Comparison of ENCODE assay signal across 8 cellular contexts in the genomic region with DNA sequence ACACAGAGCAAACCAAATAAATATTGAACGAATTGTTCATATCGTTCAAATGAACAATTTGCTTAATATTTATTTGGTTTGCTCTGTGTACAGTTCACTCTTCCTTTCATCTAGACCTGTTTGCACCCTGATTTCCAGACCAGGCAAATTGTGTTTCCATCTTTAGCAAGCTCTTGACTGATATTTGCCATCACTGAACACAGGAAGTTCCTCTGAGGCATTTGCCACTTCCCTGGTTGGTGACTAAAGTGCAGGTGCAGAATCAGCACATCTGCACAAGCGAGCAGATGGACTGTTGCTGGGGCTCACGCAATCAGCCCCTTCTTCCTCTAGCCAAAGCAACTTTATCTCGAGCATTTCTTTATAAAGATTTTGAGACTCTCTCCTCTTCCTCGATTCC.
DNase-seq lines count a peak whose midpoint lies in the region; ATAC-seq, FAIRE-seq and TF ChIP-seq lines count a peak whose summit lies in the region.

No MANE protein-coding gene starts in this region.

- H3K9me3 Mint-ChIP-seq in activated B cell treated with CpG ODN at 0.5 μM for 24 hours = no peaks in the 10 kb centered on the region

- H3K27me3 Mint-ChIP-seq in activated B cell treated with CpG ODN at 0.5 μM for 24 hours = no peaks in the 10 kb centered on the region

- intact Hi-C loops in activated B cell treated with CpG ODN at 0.5 μM for 24 hours (cut with micrococcal nuclease) (loop anchor here (2.0 kb wide), 2 partner anchors 27 to 59 kb away; no protein-coding TSS in a partner anchor), prostate gland (cut with DNase I) (no loop called here), A673 (cut with micrococcal nuclease; ENCODE audit: unreplicated experiment) (no loop called here)

- H3K27me3 ChIP-seq in MG63 = no peaks in the 10 kb centered on the region
- H3K27me3 ChIP-seq in prostate gland (replicated peaks; ENCODE audit: insufficient read depth) = no peaks in the 10 kb centered on the region
- H3K27me3 ChIP-seq in A673 (replicated peaks; ENCODE audit: insufficient read depth, low read depth, low read length, poor library complexity) = no peaks in the 10 kb centered on the region

- H3K27ac ChIP-seq in prostate gland = no peak overlapping the region
- no peak overlapping the region for H3K27ac ChIP-seq in A673 (ENCODE audit: low read depth, low read length, poor library complexity, severe bottlenecking)

- DNase-seq in DMS153 treated with DMSO at 0.1 percent for 48 hours (lab: John Stamatoyannopoulos, UW; ENCODE audit: unreplicated experiment) (peak; percentile 23), GM19239 (ENCODE audit: insufficient read length, low spot score) (peak; percentile 36), activated B cell treated with CpG ODN at 0.5 μM for 24 hours (no peak), MG63 (no peak), prostate gland (ENCODE audit: low spot score) (no peak), AG08396 (ENCODE audit: low spot score) (no peak), A673 (ENCODE audit: low spot score) (no peak)

- H3K4me3 ChIP-seq in MG63 (no peak overlapping the region), prostate gland (no peak overlapping the region), A673 (ENCODE audit: low read depth, low read length, poor library complexity, severe bottlenecking) (no peak overlapping the region)

- WGBS in prostate gland = 79% methylated on average over 6 of the region's 6 CpGs

- H3K4me1 Mint-ChIP-seq in activated B cell treated with CpG ODN at 0.5 μM for 24 hours = peaks cover 64% of the 10 kb centered on the region

- TF ChIP-seq POLR2A in prostate gland (IDR thresholded peaks at IDR 0.05) = no peak

- H3K4me3 Mint-ChIP-seq in activated B cell treated with CpG ODN at 0.5 μM for 24 hours = peak overlapping the region; percentile 45

- H3K9me3 ChIP-seq in MG63 (no peaks in the 10 kb centered on the region), prostate gland (no peaks in the 10 kb centered on the region), A673 (ENCODE audit: low read depth, low read length, poor library complexity, severe bottlenecking) (no peaks in the 10 kb centered on the region)

- BruUV-seq in A673 (replicated peaks; lab: Mats Ljungman, UMichigan) = no TSS peak

- POLR2A ChIA-PET in activated B cell treated with CpG ODN at 0.5 μM for 24 hours (lab: Charles Lee) (interaction anchor here (0.6 kb wide), 1 partner anchor 57 kb away, joined by 6 read pairs; no protein-coding TSS in a partner anchor), A673 (lab: Charles Lee; ENCODE audit: low non-redundant PET) (no interaction called here)

- TF ChIP-seq CTCF in activated B cell treated with CpG ODN at 0.5 μM for 24 hours (IDR thresholded peaks at IDR 0.05) = no peak
- no peak for TF ChIP-seq CTCF in prostate gland (IDR thresholded peaks at IDR 0.05)
- TF ChIP-seq CTCF in A673 (conservative IDR thresholded peaks at IDR 0.05; ENCODE audit: low read depth, low read length) = no peak

- peak overlapping the region; percentile 62 for H3K27ac Mint-ChIP-seq in activated B cell treated with CpG ODN at 0.5 μM for 24 hours

- peak; percentile 93 for FAIRE-seq in GM19239 (lab: Jason Lieb, UNC)

- H3K4me1 ChIP-seq in prostate gland (replicated peaks) = no peaks in the 10 kb centered on the region
- H3K4me1 ChIP-seq in A673 (ENCODE audit: insufficient read depth, low read length, poor library complexity, severe bottlenecking) = no peaks in the 10 kb centered on the region

- CTCF ChIA-PET in activated B cell treated with CpG ODN at 0.5 μM for 24 hours (lab: Charles Lee) = no interaction called here
- CTCF ChIA-PET in A673 (lab: Charles Lee) = no interaction called here

- ATAC-seq in HG03280 (IDR thresholded peaks at IDR 0.05; ENCODE audit: unreplicated experiment) (peak; percentile 91), activated B cell treated with CpG ODN at 0.5 μM for 24 hours (ENCODE audit: low read depth) (peak; percentile 85)

- H3K36me3 Mint-ChIP-seq in activated B cell treated with CpG ODN at 0.5 μM for 24 hours (ENCODE audit: low read depth) = no peaks in the 10 kb centered on the region

- H3K36me3 ChIP-seq in MG63 (no peaks in the 10 kb centered on the region), prostate gland (no peaks in the 10 kb centered on the region), A673 (ENCODE audit: insufficient read depth, low read length, poor library complexity, severe bottlenecking) (no peaks in the 10 kb centered on the region)

Comparison
In these comparisons a context has a peak if more than half of its experiments do, and no peak if none do; other contexts are left out.
1. DNase-seq: peak in DMS153 treated with DMSO at 0.1 percent for 48 hours (single experiment) and GM19239 (single experiment); none in activated B cell treated with CpG ODN at 0.5 μM for 24 hours (single experiment), MG63 (single experiment), prostate gland (single experiment), AG08396 (single experiment) and A673 (single experiment).